ENCODE assay signal across 2 cellular contexts in the genomic region with DNA sequence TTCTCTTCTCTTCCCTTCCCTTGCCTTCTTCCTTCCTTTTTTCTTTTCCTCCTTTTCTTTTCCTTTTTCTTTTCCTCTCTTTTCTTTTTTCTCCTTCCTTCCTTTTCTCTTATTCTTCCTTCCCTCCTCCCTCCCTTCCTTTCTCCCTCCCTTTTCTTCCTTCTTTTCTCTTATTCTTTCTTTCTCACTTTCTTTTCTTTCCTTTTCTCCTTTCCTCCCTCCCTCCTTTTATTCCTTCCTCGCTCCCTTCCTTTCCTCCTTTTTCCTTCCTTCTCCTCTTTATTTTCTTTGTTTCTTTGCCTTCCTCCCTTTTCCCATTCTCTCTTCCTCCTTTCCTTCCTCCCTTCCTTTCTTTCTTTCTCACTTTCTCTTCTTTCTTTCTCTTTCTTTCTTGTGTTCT.
DNase-seq lines count a peak whose midpoint lies in the region; ATAC-seq, FAIRE-seq and TF ChIP-seq lines count a peak whose summit lies in the region.
"Not testable (repeated sequence)": the region's sequence is repeated elsewhere in the genome, so short reads cannot be mapped to it uniquely, and the experiment has no call there.

No MANE protein-coding gene starts in this region.

- not testable (repeated sequence) for H3K9me1 ChIP-seq in K562 (ENCODE audit: control insufficient read depth, insufficient read depth, low read length)

- not testable (repeated sequence) for FAIRE-seq in K562 (lab: Jason Lieb, UNC)

- TF ChIP-seq EP300 in K562 (IDR thresholded peaks at IDR 0.05; ENCODE audit: low read length) = not testable (repeated sequence)

- CTCF ChIA-PET in HEK293 (lab: Yijun Ruan, JAX); K562 (lab: Yijun Ruan, JAX; ENCODE audit: low intra/inter-chr PET ratio): not testable (repeated sequence)

- H3K79me2 ChIP-seq in K562 (ENCODE audit: control insufficient read depth, insufficient read depth, low read length) = not testable (repeated sequence)

- not testable (repeated sequence) for H3K27ac ChIP-seq in HEK293 (ENCODE audit: extremely low read depth, low read depth, low read length); K562 (ENCODE audit: extremely low read depth, low read depth, low read length)

- not testable (repeated sequence) for TF ChIP-seq CTCF in HEK293 (tag by site-specific recombination; IDR thresholded peaks at IDR 0.05); K562 (IDR thresholded peaks at IDR 0.05 in 2 of 3, conservative IDR thresholded peaks at IDR 0.05 in 1 of 3; ENCODE audit: insufficient read depth in 2 of 3, low read depth in 1 of 3, low read length in 3 of 3)

- not testable (repeated sequence) for H2AFZ ChIP-seq in K562 (ENCODE audit: low read depth, low read length)

- H3K9me3 ChIP-seq in HEK293 (ENCODE audit: control insufficient read depth, insufficient read depth, low read depth, low read length); K562 (replicated peaks; ENCODE audit: control insufficient read depth, insufficient read depth, low read depth, low read length): not testable (repeated sequence)

- H4K20me1 ChIP-seq in K562 (replicated peaks; ENCODE audit: control insufficient read depth, insufficient read depth, low read length) = not testable (repeated sequence)

- H3K4me3 ChIP-seq in HEK293 (ENCODE audit: low read depth, low read length); K562: not testable (repeated sequence)

- POLR2A ChIA-PET in HEK293 (lab: Yijun Ruan, JAX); K562 (lab: Yijun Ruan, JAX): not testable (repeated sequence)

- intact Hi-C loops in K562 (cut with micrococcal nuclease) = not testable (repeated sequence)

- H3K36me3 ChIP-seq in HEK293 (ENCODE audit: control insufficient read depth in 2 of 2, insufficient read depth in 1 of 2, low read length in 2 of 2); K562 (ENCODE audit: control insufficient read depth, insufficient read depth, low read length): not testable (repeated sequence)

- H3K4me2 ChIP-seq in K562 (ENCODE audit: insufficient read depth, low read length) = not testable (repeated sequence)

- not testable (repeated sequence) for H3K27me3 ChIP-seq in K562 (ENCODE audit: control insufficient read depth in 2 of 2, insufficient read depth in 2 of 2, low read length in 2 of 2)

- WGBS in K562 (ENCODE audit: insufficient coverage, low coverage, missing lambda C conversion rate) = 43% methylated on average over 1 of the region's 1 CpG

- in situ Hi-C loops in K562 (cut with MboI) = loop anchor here (10.0 kb wide), 1 partner anchor 405 kb away; no protein-coding TSS in a partner anchor

- not testable (repeated sequence) for ATAC-seq in K562

- not testable (repeated sequence) for H3K4me1 ChIP-seq in HEK293 (ENCODE audit: control insufficient read depth, insufficient read depth, low read length); K562 (replicated peaks in 1 of 2; ENCODE audit: control insufficient read depth in 2 of 2, insufficient read depth in 2 of 2, low read length in 2 of 2)

- TF ChIP-seq RAD21 in K562 (CRISPR knock-in tag; conservative IDR thresholded peaks at IDR 0.05 in 1 of 2, IDR thresholded peaks at IDR 0.05 in 1 of 2) = not testable (repeated sequence)

- not testable (repeated sequence) for TF ChIP-seq POLR2A in K562 (conservative IDR thresholded peaks at IDR 0.05)

- not testable (repeated sequence) for H3K9ac ChIP-seq in K562 (ENCODE audit: insufficient read depth in 1 of 2, low read depth in 2 of 2, low read length in 2 of 2)

- not testable (repeated sequence) for BruUV-seq in K562 (replicated peaks; lab: Mats Ljungman, UMichigan)

- not testable (repeated sequence) for DNase-seq in K562 (ENCODE audit: extremely low read depth in 1 of 4, low spot score in 3 of 4)

TF ChIP-seq in HEK293, 187 proteins besides CTCF, POLR2A, EP300 and RAD21:
- TF ChIP-seq ZNF366 (tag by site-specific recombination; conservative IDR thresholded peaks at IDR 0.05) = 0 out of 2 replicates have a peak, but pooled peaks have one; percentile 30
- TF ChIP-seq PRDM1 (tag by site-specific recombination; IDR thresholded peaks at IDR 0.05) = peak; percentile 80
TF ChIP-seq in HEK293: peak in this region for 2; not testable (repeated sequence) for 185.

TF ChIP-seq in K562, 482 proteins besides CTCF, POLR2A, EP300 and RAD21:
- TF ChIP-seq, protein P1, sequence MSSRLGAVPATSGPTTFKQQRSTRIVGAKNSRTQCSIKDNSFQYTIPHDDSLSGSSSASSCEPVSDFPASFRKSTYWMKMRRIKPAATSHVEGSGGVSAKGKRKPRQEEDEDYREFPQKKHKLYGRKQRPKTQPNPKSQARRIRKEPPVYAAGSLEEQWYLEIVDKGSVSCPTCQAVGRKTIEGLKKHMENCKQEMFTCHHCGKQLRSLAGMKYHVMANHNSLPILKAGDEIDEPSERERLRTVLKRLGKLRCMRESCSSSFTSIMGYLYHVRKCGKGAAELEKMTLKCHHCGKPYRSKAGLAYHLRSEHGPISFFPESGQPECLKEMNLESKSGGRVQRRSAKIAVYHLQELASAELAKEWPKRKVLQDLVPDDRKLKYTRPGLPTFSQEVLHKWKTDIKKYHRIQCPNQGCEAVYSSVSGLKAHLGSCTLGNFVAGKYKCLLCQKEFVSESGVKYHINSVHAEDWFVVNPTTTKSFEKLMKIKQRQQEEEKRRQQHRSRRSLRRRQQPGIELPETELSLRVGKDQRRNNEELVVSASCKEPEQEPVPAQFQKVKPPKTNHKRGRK (tag; IDR thresholded peaks at IDR 0.05) = peak; percentile 88
TF ChIP-seq in K562: peak in this region for 1; not testable (repeated sequence) for 481.
